In the genomic region with DNA sequence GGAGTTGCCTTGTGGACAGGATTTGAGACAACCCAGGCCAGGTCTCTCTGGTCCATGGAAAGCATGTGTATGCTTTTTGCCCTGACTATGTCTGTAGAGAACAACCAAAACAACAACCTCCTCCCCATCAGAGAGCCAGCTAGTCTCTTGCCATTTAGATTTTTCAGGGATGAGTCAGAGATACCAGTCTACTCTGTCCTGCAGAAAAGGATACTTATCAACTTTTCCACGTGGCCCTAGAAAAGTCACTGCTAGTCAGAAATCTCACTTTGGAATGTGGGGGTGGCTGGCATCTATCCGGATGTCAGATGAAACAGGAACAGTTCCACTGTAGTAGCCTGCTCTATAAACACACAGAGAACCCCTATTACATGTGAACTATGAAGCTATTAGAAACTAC, we compare ENCODE assay signal across 9 cellular contexts. TPM values are rescaled to one million over a fixed set of nuclear protein-coding genes. Genes with fewer than 3 reads are reported as not detected.
DNase-seq lines count a peak whose midpoint lies in the region; ATAC-seq and TF ChIP-seq lines count a peak whose summit lies in the region.
"Not testable (repeated sequence)": the region's sequence is repeated elsewhere in the genome, so short reads cannot be mapped to it uniquely, and the experiment has no call there.
"Had no signal": no experiment of that assay in that cellular context is flagged by ENCODE, and none has a peak within 500 bp of the region (broad histone marks: within the 10 kb centered on the region; RNA-seq: fewer than 3 reads in every experiment).

No MANE protein-coding gene starts in this region.

- not testable (repeated sequence) for H3K4me1 Mint-ChIP-seq in activated CD4-positive, alpha-beta T cell treated with anti-CD3 and anti-CD28 coated beads for 36 hours; stimulated activated effector memory CD8-positive, alpha-beta T cell treated with anti-CD3 and anti-CD28 coated beads, Interleukin-12 subunit alpha, Interleukin-12 subunit beta, amount 100 ng/mL, for 72 hours

- not testable (repeated sequence) for ATAC-seq in PC-3
- peak; percentile 69 for ATAC-seq in activated CD4-positive, alpha-beta T cell treated with anti-CD3 and anti-CD28 coated beads for 36 hours
- peak; percentile 24 for ATAC-seq in stimulated activated effector memory CD8-positive, alpha-beta T cell treated with anti-CD3 and anti-CD28 coated beads, Interleukin-12 subunit alpha, Interleukin-12 subunit beta, amount 100 ng/mL, for 72 hours

- H3K9me3 Mint-ChIP-seq in activated CD4-positive, alpha-beta T cell treated with anti-CD3 and anti-CD28 coated beads for 36 hours (ENCODE audit: low read depth); stimulated activated effector memory CD8-positive, alpha-beta T cell treated with anti-CD3 and anti-CD28 coated beads, Interleukin-12 subunit alpha, Interleukin-12 subunit beta, amount 100 ng/mL, for 72 hours: not testable (repeated sequence)

- CTCF ChIA-PET in PC-3 (lab: Charles Lee); activated CD4-positive, alpha-beta T cell treated with anti-CD3 and anti-CD28 coated beads for 36 hours (lab: Charles Lee): not testable (repeated sequence)

- not testable (repeated sequence) for H3K9ac ChIP-seq in GM23248; PC-3 (ENCODE audit: low read length)

- not testable (repeated sequence) for H3K4me3 Mint-ChIP-seq in activated CD4-positive, alpha-beta T cell treated with anti-CD3 and anti-CD28 coated beads for 36 hours; stimulated activated effector memory CD8-positive, alpha-beta T cell treated with anti-CD3 and anti-CD28 coated beads, Interleukin-12 subunit alpha, Interleukin-12 subunit beta, amount 100 ng/mL, for 72 hours

- 40 to 42% methylated on average over 2 of the region's 2 CpGs for WGBS in GM23248 (ENCODE audit: low coverage in 1 of 2, low lambda C conversion rate in 2 of 2, missing lambda C conversion rate in 2 of 2), 2 experiments

- not testable (repeated sequence) for H4K20me1 ChIP-seq in GM23248 (ENCODE audit: insufficient read depth); PC-3 (ENCODE audit: low read length)

- not testable (repeated sequence) for H3K4me1 ChIP-seq in GM23248 (ENCODE audit: insufficient read depth); PC-3 (ENCODE audit: insufficient read depth, low read length)

- not testable (repeated sequence) for H3K4me3 ChIP-seq in AG10803 (ENCODE audit: low read length); GM23248; PC-3 (ENCODE audit: low read length); astrocyte of the spinal cord (ENCODE audit: low read depth, low read length); fibroblast of pulmonary artery (replicated peaks; ENCODE audit: low read depth, low read length)

- not testable (repeated sequence) for H3K9me3 ChIP-seq in GM23248 (ENCODE audit: low read depth); PC-3 (ENCODE audit: low read length)

- not testable (repeated sequence) for H3K27ac Mint-ChIP-seq in activated CD4-positive, alpha-beta T cell treated with anti-CD3 and anti-CD28 coated beads for 36 hours; stimulated activated effector memory CD8-positive, alpha-beta T cell treated with anti-CD3 and anti-CD28 coated beads, Interleukin-12 subunit alpha, Interleukin-12 subunit beta, amount 100 ng/mL, for 72 hours

- TF ChIP-seq CTCF in AG10803 (conservative IDR thresholded peaks at IDR 0.05; ENCODE audit: low read length); PC-3 (conservative IDR thresholded peaks at IDR 0.05; ENCODE audit: low read depth, low read length); astrocyte of the spinal cord (IDR thresholded peaks at IDR 0.05; ENCODE audit: low read depth, low read length); fibroblast of pulmonary artery (IDR thresholded peaks at IDR 0.05; ENCODE audit: low read length, missing control alignments): not testable (repeated sequence)

- H2AFZ ChIP-seq in GM23248; PC-3 (ENCODE audit: low read length): not testable (repeated sequence)

- H3K36me3 Mint-ChIP-seq in activated CD4-positive, alpha-beta T cell treated with anti-CD3 and anti-CD28 coated beads for 36 hours (ENCODE audit: low read depth); stimulated activated effector memory CD8-positive, alpha-beta T cell treated with anti-CD3 and anti-CD28 coated beads, Interleukin-12 subunit alpha, Interleukin-12 subunit beta, amount 100 ng/mL, for 72 hours: not testable (repeated sequence)

- not testable (repeated sequence) for H3K27me3 ChIP-seq in GM23248 (replicated peaks; ENCODE audit: insufficient read depth); PC-3 (ENCODE audit: low read length)

- H3K36me3 ChIP-seq in GM23248 (ENCODE audit: low read depth); PC-3 (ENCODE audit: low read depth, low read length): not testable (repeated sequence)

- H3K4me2 ChIP-seq in GM23248 (ENCODE audit: unreplicated experiment); PC-3 (ENCODE audit: low read length): not testable (repeated sequence)

- intact Hi-C loops in PC-3 (cut with micrococcal nuclease); activated CD4-positive, alpha-beta T cell treated with anti-CD3 and anti-CD28 coated beads for 36 hours (cut with DNase I, micrococcal nuclease): not testable (repeated sequence)

- not testable (repeated sequence) for H3K27me3 Mint-ChIP-seq in activated CD4-positive, alpha-beta T cell treated with anti-CD3 and anti-CD28 coated beads for 36 hours

- DNase-seq in AG10803 (ENCODE audit: low read depth) (peak; percentile 20), GM23248 (peak; percentile 32), PC-3 (peak; percentile 2), astrocyte of the spinal cord (ENCODE audit: low read depth, low spot score) (peak; percentile 2), fibroblast of pulmonary artery (ENCODE audit: low read depth) (peak; percentile 66), kidney tubule cell (ENCODE audit: low spot score) (peak; percentile 52)
- not testable (repeated sequence) for DNase-seq in activated CD4-positive, alpha-beta T cell treated with anti-CD3 and anti-CD28 coated beads for 36 hours; stimulated activated effector memory CD8-positive, alpha-beta T cell treated with anti-CD3 and anti-CD28 coated beads, Interleukin-12 subunit alpha, Interleukin-12 subunit beta, amount 100 ng/mL, for 72 hours (ENCODE audit: low spot score in 2 of 2)

- H3K27ac ChIP-seq in GM23248; PC-3 (ENCODE audit: low read length): not testable (repeated sequence)

- in situ Hi-C loops in GM23248 (cut with MboI) = loop anchor here (25.0 kb wide), 1 partner anchor 300 kb away; a partner anchor contains a TSS
- in situ Hi-C loops in astrocyte of the spinal cord (cut with HindIII; ENCODE audit: low sequenced_read_pairs) = not testable (repeated sequence)

- not testable (repeated sequence) for H3K9me2 ChIP-seq in GM23248 (ENCODE audit: insufficient read depth); PC-3 (replicated peaks; ENCODE audit: low read length)

- not testable (repeated sequence) for H3F3A ChIP-seq in GM23248 (ENCODE audit: insufficient read depth); PC-3 (ENCODE audit: low read length, unreplicated experiment)

- POLR2A ChIA-PET in PC-3 (lab: Charles Lee; ENCODE audit: unreplicated experiment); activated CD4-positive, alpha-beta T cell treated with anti-CD3 and anti-CD28 coated beads for 36 hours (lab: Charles Lee): not testable (repeated sequence)

- BruUV-seq in PC-3 (replicated peaks; lab: Mats Ljungman, UMichigan) = not testable (repeated sequence)

- H3K79me2 ChIP-seq in GM23248 (ENCODE audit: insufficient read depth); PC-3 (ENCODE audit: low read length): not testable (repeated sequence)

RNA-seq across cellular contexts. Expression of a gene that starts 13.4 kb away (rescaled TPM):
- total RNA-seq in GM23248 (2014; rRNA removed; shearing (Covaris generic)) = 0.11 and 1.0 TPM in 2 replicates
- polyA plus RNA-seq in GM23248 (2016; fragmentation: Nextera tagmentation; extraction: Ambion mirVana) = not detected in 2 replicates
- 0.18 and 0.86 TPM in 2 replicates for total RNA-seq in PC-3 (2014; rRNA removed)
- under 1 TPM; 0.39 to 0.64 TPM for total RNA-seq in activated CD4-positive, alpha-beta T cell treated with anti-CD3 and anti-CD28 coated beads for 36 hours
- polyA plus RNA-seq: CD4-positive, alpha-beta memory T cell had no signal
